In the genomic region with DNA sequence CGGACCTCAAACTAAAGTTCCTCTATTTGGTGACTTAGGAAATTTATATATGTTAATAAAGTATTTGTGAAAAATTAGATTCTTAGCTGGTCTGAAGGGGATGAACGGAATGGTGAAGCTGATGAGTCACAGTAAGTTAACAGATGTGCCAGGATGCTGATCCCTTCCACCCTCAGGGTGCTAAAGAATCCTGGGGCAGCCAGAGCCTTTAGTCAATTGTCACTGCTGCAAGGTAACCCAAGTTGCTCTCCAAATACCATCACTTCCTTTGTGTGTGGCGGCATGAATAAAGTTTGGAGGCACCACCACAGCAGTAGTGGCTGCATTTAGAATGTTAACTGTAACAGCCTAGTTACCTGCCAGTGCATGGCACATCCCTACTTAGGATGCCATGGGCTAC, we compare ENCODE assay signal across 28 cellular contexts.
DNase-seq lines count a peak whose midpoint lies in the region; ATAC-seq and TF ChIP-seq lines count a peak whose summit lies in the region.
"Had no signal": no experiment of that assay in that cellular context is flagged by ENCODE, and none has a peak within 500 bp of the region (broad histone marks: within the 10 kb centered on the region; RNA-seq: fewer than 3 reads in every experiment).

No MANE protein-coding gene starts in this region.

- CTCF ChIA-PET in MCF 10A (lab: Yijun Ruan, JAX), result no interaction called here

- DNase-seq in MCF 10A (ENCODE audit: unreplicated experiment) (peak; percentile 12), breast epithelium (ENCODE audit: low spot score in 2 of 2) (no peak), SJCRH30 (peak; percentile 76 to 87), foreskin keratinocyte (peak; percentile 10 to 30), NCI-H748 (lab: John Stamatoyannopoulos, UW; ENCODE audit: unreplicated experiment) (no peak), GM13977 (ENCODE audit: low spot score) (no peak)
- DNase-seq: activated CD4-positive, alpha-beta T cell treated with anti-CD3 and anti-CD28 coated beads for 36 hours; activated CD8-positive, alpha-beta T cell treated with anti-CD3 and anti-CD28 coated beads for 36 hours; activated naive CD4-positive, alpha-beta T cell treated with anti-CD3 and anti-CD28 coated beads, Interleukin-2, amount 10 ng/mL, durations not matched to agents 7 days and 5 days; brain microvascular endothelial cell; Caco-2; DMS79 treated with DMSO at 0.1 percent for 48 hours; left ventricle myocardium superior; NCI-H1092 treated with DMSO at 0.1 percent for 48 hours; NCI-H187; PC-9; SHP77 treated with DMSO at 0.1 percent for 48 hours; spleen; stimulated activated CD4-positive, alpha-beta T cell treated with anti-CD3 and anti-CD28 coated beads, Interleukin-2, amount 100 ng/mL, for 24 hours; stimulated activated naive CD8-positive, alpha-beta T cell treated with anti-CD3 and anti-CD28 coated beads, Interleukin-15, Interleukin-2, amounts not matched to agents 100 U/mL and 50 U/mL, for 24 hours; T-helper 9 cell had no signal

- ATAC-seq in foreskin keratinocyte (peak; percentile 82), GM21717 (IDR thresholded peaks at IDR 0.05; ENCODE audit: unreplicated experiment) (no peak), GM18511 (IDR thresholded peaks at IDR 0.05; ENCODE audit: unreplicated experiment) (no peak)
- ATAC-seq: activated CD4-positive, alpha-beta T cell treated with anti-CD3 and anti-CD28 coated beads for 36 hours; activated CD8-positive, alpha-beta T cell treated with anti-CD3 and anti-CD28 coated beads for 36 hours; left ventricle myocardium superior; right cardiac atrium; stimulated activated naive CD8-positive, alpha-beta T cell treated with anti-CD3 and anti-CD28 coated beads, Interleukin-15, Interleukin-2, amounts not matched to agents 100 U/mL and 50 U/mL, for 24 hours; upper lobe of right lung had no signal

- no peak overlapping the region for H3K27ac ChIP-seq in breast epithelium
- H3K27ac ChIP-seq in SJCRH30, result peak overlapping the region; percentile 56
- H3K27ac ChIP-seq in foreskin keratinocyte, result no peak overlapping the region
- H3K27ac ChIP-seq: brain microvascular endothelial cell, parathyroid adenoma, PC-9, spleen, upper lobe of right lung had no signal

- intact Hi-C loops in MCF 10A (cut with micrococcal nuclease) (no loop called here), breast epithelium (cut with DNase I; ENCODE audit: low total_unique reads) (loop anchor here (10.0 kb wide), 1 partner anchor 1847 kb away; no protein-coding TSS in a partner anchor)

- in situ Hi-C loops in GM13977 (cut with MboI; ENCODE audit: low pct_unique_long_range_greater_than_20kb, low sequenced_read_pairs, unreplicated experiment), result no loop called here

- H3K27me3 ChIP-seq in breast epithelium (no peaks in the 10 kb centered on the region), SJCRH30 (no peaks in the 10 kb centered on the region), foreskin keratinocyte (no peaks in the 10 kb centered on the region)
- H3K27me3 ChIP-seq: brain microvascular endothelial cell, spleen, upper lobe of right lung had no signal

- no peak overlapping the region for H3K27ac Mint-ChIP-seq in MCF 10A (ENCODE audit: low read depth, unreplicated experiment)
- H3K27ac Mint-ChIP-seq: activated CD4-positive, alpha-beta T cell treated with anti-CD3 and anti-CD28 coated beads for 36 hours; activated CD8-positive, alpha-beta T cell treated with anti-CD3 and anti-CD28 coated beads for 36 hours; activated naive CD4-positive, alpha-beta T cell treated with anti-CD3 and anti-CD28 coated beads, Interleukin-2, amount 10 ng/mL, durations not matched to agents 7 days and 5 days; CD14-positive monocyte; IgD-negative memory B cell had no signal

- POLR2A ChIA-PET in MCF 10A (lab: Yijun Ruan, JAX), result no interaction called here

- BruUV-seq in MCF 10A (replicated peaks; lab: Mats Ljungman, UMichigan), result no TSS peak

- no peaks in the 10 kb centered on the region for H3K9me3 Mint-ChIP-seq in MCF 10A (ENCODE audit: unreplicated experiment)
- H3K9me3 Mint-ChIP-seq: activated CD8-positive, alpha-beta T cell treated with anti-CD3 and anti-CD28 coated beads for 36 hours; activated naive CD4-positive, alpha-beta T cell treated with anti-CD3 and anti-CD28 coated beads, Interleukin-2, amount 10 ng/mL, durations not matched to agents 7 days and 5 days; CD14-positive monocyte; IgD-negative memory B cell had no signal

- no peak for TF ChIP-seq CTCF in MCF 10A (IDR thresholded peaks at IDR 0.05; ENCODE audit: unreplicated experiment)
- no peak for TF ChIP-seq CTCF in breast epithelium (IDR thresholded peaks at IDR 0.05)
- TF ChIP-seq CTCF in foreskin keratinocyte (conservative IDR thresholded peaks at IDR 0.05), result no peak
- TF ChIP-seq CTCF in GM13977 (IDR thresholded peaks at IDR 0.05; ENCODE audit: extremely low read depth, insufficient read depth, missing control alignments), result no peak

- no peaks in the 10 kb centered on the region for H3K4me1 Mint-ChIP-seq in MCF 10A (ENCODE audit: insufficient read depth, unreplicated experiment)
- H3K4me1 Mint-ChIP-seq: activated CD4-positive, alpha-beta T cell treated with anti-CD3 and anti-CD28 coated beads for 36 hours; activated naive CD4-positive, alpha-beta T cell treated with anti-CD3 and anti-CD28 coated beads, Interleukin-2, amount 10 ng/mL, durations not matched to agents 7 days and 5 days; CD14-positive monocyte; IgD-negative memory B cell had no signal

- no peak overlapping the region for H3K4me3 ChIP-seq in breast epithelium
- no peak overlapping the region for H3K4me3 ChIP-seq in SJCRH30
- H3K4me3 ChIP-seq: PC-9, spleen, upper lobe of right lung had no signal

- H3K9me3 ChIP-seq in breast epithelium (no peaks in the 10 kb centered on the region), SJCRH30 (replicated peaks) (no peaks in the 10 kb centered on the region)
- H3K9me3 ChIP-seq: Caco-2, spleen, upper lobe of right lung had no signal

- H3K27me3 Mint-ChIP-seq in MCF 10A (ENCODE audit: insufficient read depth, unreplicated experiment), result peaks cover 40% of the 10 kb centered on the region
- H3K27me3 Mint-ChIP-seq: activated CD4-positive, alpha-beta T cell treated with anti-CD3 and anti-CD28 coated beads for 36 hours; activated CD8-positive, alpha-beta T cell treated with anti-CD3 and anti-CD28 coated beads for 36 hours; activated naive CD4-positive, alpha-beta T cell treated with anti-CD3 and anti-CD28 coated beads, Interleukin-2, amount 10 ng/mL, durations not matched to agents 7 days and 5 days; IgD-negative memory B cell had no signal

- H3K4me3 Mint-ChIP-seq in MCF 10A (ENCODE audit: unreplicated experiment), result no peak overlapping the region
- H3K4me3 Mint-ChIP-seq: activated CD4-positive, alpha-beta T cell treated with anti-CD3 and anti-CD28 coated beads for 36 hours; activated CD8-positive, alpha-beta T cell treated with anti-CD3 and anti-CD28 coated beads for 36 hours; activated naive CD4-positive, alpha-beta T cell treated with anti-CD3 and anti-CD28 coated beads, Interleukin-2, amount 10 ng/mL, durations not matched to agents 7 days and 5 days; CD14-positive monocyte; IgD-negative memory B cell had no signal

- H3K4me1 ChIP-seq in breast epithelium (no peaks in the 10 kb centered on the region), SJCRH30 (peaks cover 17% of the 10 kb centered on the region), foreskin keratinocyte (no peaks in the 10 kb centered on the region)
- H3K4me1 ChIP-seq: Caco-2, parathyroid adenoma, spleen, upper lobe of right lung had no signal

- no peak for TF ChIP-seq POLR2A in breast epithelium (IDR thresholded peaks at IDR 0.05)

- H3K36me3 Mint-ChIP-seq in MCF 10A (ENCODE audit: insufficient read depth, unreplicated experiment), result no peaks in the 10 kb centered on the region
- H3K36me3 Mint-ChIP-seq: activated naive CD4-positive, alpha-beta T cell treated with anti-CD3 and anti-CD28 coated beads, Interleukin-2, amount 10 ng/mL, durations not matched to agents 7 days and 5 days; CD14-positive monocyte; IgD-negative memory B cell had no signal

- H3K36me3 ChIP-seq in breast epithelium (no peaks in the 10 kb centered on the region), SJCRH30 (no peaks in the 10 kb centered on the region)
- H3K36me3 ChIP-seq: brain microvascular endothelial cell, spleen, upper lobe of right lung had no signal

Comparison
In these comparisons a context has a peak if more than half of its experiments do, and no peak if none do; other contexts are left out.
1. DNase-seq: peak in MCF 10A (single experiment), SJCRH30 (2 of 2) and foreskin keratinocyte (2 of 2); none in breast epithelium (0 of 2), NCI-H748 (single experiment) and GM13977 (single experiment).